ENCODE assay signal across 8 cellular contexts in the genomic region with DNA sequence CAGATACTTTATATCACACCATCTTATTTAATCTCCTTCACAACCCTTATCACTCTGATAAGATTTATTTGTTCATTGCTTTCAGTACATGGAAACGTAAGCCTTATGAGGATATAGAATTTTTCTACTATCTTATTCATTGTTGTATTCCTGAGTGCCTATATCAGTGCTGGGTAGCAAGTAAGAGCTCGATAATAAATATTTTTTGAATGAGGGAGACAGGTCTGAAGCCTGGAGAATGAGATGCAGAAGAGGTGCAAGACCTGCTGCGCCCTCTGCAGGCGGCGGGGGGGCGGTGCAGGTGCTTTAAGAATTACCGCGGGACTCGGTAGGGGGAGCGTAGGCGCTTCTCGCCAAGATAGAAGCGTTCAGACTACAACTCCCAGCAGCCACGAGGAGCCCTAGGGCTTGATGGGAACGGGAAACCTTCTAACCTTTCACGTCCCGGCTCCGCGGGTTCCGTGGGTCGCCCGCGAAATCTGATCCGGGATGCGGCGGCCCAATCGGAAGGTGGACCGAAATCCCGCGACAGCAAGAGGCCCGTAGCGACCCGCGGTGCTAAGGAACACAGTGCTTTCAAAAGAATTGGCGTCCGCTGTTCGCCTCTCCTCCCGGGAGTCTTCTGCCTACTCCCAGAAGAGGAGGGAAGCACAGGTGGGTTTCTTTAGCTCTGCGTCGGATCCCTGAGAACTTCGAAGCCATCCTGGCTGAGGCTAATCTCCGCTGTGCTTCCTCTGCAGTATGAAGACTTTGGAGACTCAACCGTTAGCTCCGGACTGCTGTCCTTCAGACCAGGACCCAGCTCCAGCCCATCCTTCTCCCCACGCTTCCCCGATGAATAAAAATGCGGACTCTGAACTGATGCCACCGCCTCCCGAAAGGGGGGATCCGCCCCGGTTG. TPM values are rescaled to one million over a fixed set of nuclear protein-coding genes. Genes with fewer than 3 reads are reported as not detected.
A peak's percentile ranks its signal among the peaks of the same experiment; 100 is the strongest.
DNase-seq lines count a peak whose midpoint lies in the region; ATAC-seq, FAIRE-seq and TF ChIP-seq lines count a peak whose summit lies in the region.

Gene WRAP53, plus strand, starts transcription at position 570 of the 900 bp plus-strand sequence. Its CDS starts 172 bp downstream, at position 742.

- TF ChIP-seq CTCF in GM12873 (IDR thresholded peaks at IDR 0.05; ENCODE audit: insufficient read depth, low read depth, low read length, missing control alignments): peak; percentile 90
- TF ChIP-seq CTCF in pancreas (IDR thresholded peaks at IDR 0.05): peak; percentile 92 to 99 (median 98)
- peak; percentile 95 to 100 (median 97) for TF ChIP-seq CTCF in tibial nerve (IDR thresholded peaks at IDR 0.05)

- TF ChIP-seq POLR2A in tibial nerve (IDR thresholded peaks at IDR 0.05): no peak

- H3K4me3 ChIP-seq in pancreas (peak within 1 kb of the TSS; percentile 45 to 91 (median 64)), tibial nerve (peak within 1 kb of the TSS; percentile 80 to 85 (median 80))

- FAIRE-seq in pancreas (lab: Jason Lieb, UNC): peak; percentile 91

- H3K36me3 ChIP-seq in pancreas: no peaks in the 10 kb centered on the region
- peaks cover 0 to 31% (median 0%) of the 10 kb centered on the region in 3 donors for H3K36me3 ChIP-seq in tibial nerve

- 0% methylated on average over 51 of the region's 51 CpGs for WGBS in pancreas, 2 donors
- 0% methylated on average over 45 to 48 of the region's 51 CpGs for WGBS in tibial nerve, 2 donors

- H3K27me3 ChIP-seq in pancreas: no peaks in the 10 kb centered on the region
- no peaks in the 10 kb centered on the region for H3K27me3 ChIP-seq in tibial nerve

- TF ChIP-seq EP300 in tibial nerve (IDR thresholded peaks at IDR 0.05): peak; percentile 91 to 92

- peak; percentile 87 to 96 (median 93) for DNase-seq in NCI-H1417 (lab: John Stamatoyannopoulos, UW)
- DNase-seq in SW 1271 (lab: John Stamatoyannopoulos, UW): peak; percentile 96 to 98
- DNase-seq in activated naive CD8-positive, alpha-beta T cell treated with anti-CD3 and anti-CD28 coated beads, Interleukin-2, amount 50 U/mL, for 16 hours (ENCODE audit: low read depth, low spot score): peak; percentile 91
- DNase-seq in Right ventricle myocardium inferior (ENCODE audit: missing footprints): peak; percentile 98
- peak; percentile 95 to 98 (median 97) for DNase-seq in pancreas
- peak; percentile 96 to 98 for DNase-seq in tibial nerve (ENCODE audit: low spot score in 2 of 2)

- peaks cover 3 to 25% (median 19%) of the 10 kb centered on the region in 3 donors for H3K4me1 ChIP-seq in pancreas
- H3K4me1 ChIP-seq in tibial nerve: peaks cover 4 to 40% (median 18%) of the 10 kb centered on the region in 4 donors

- intact Hi-C loops in Right ventricle myocardium inferior (cut with DNase I) (loop anchor here (1.0 to 5.0 kb wide), 3 partner anchors 36 to 105 kb away; partner anchors contain the start of genes ATP1B2 and MPDU1), pancreas (cut with DNase I) (no loop called here)

- no peaks in the 10 kb centered on the region for H3K9me3 ChIP-seq in pancreas
- H3K9me3 ChIP-seq in tibial nerve: no peaks in the 10 kb centered on the region

- H3K27ac ChIP-seq in pancreas: peak within 1 kb of the TSS; percentile 93 to 98 (median 97)
- H3K27ac ChIP-seq in tibial nerve: peak within 1 kb of the TSS; percentile 92 to 98 (median 98)

- ATAC-seq in HG02759 (IDR thresholded peaks at IDR 0.05; ENCODE audit: unreplicated experiment) (peak; percentile 69), Right ventricle myocardium inferior (peak; percentile 96), pancreas (peak; percentile 82 to 89 (median 86))

RNA-seq across cellular contexts. Expression of gene WRAP53, which starts in this region (rescaled TPM):
- total RNA-seq in Right ventricle myocardium inferior (5.6 TPM), pancreas (1 to 10 TPM; 2.0 to 5.0 (median 3.8) TPM), tibial nerve (1 to 10 TPM; 3.6 to 8.0 (median 4.8) TPM)
- polyA plus RNA-seq in pancreas: 10 to 100 TPM in 1 of 2 donors, 1 to 10 TPM in 1; 9.1 to 13.5 TPM

Comparison
In these comparisons a context has a peak if more than half of its experiments do, and no peak if none do; other contexts are left out.
1. Peak in every context shown above with its lines: DNase-seq, ATAC-seq, H3K4me3 ChIP-seq and H3K27ac ChIP-seq.